Comparison of ENCODE assay signal across 32 cellular contexts in the genomic region with DNA sequence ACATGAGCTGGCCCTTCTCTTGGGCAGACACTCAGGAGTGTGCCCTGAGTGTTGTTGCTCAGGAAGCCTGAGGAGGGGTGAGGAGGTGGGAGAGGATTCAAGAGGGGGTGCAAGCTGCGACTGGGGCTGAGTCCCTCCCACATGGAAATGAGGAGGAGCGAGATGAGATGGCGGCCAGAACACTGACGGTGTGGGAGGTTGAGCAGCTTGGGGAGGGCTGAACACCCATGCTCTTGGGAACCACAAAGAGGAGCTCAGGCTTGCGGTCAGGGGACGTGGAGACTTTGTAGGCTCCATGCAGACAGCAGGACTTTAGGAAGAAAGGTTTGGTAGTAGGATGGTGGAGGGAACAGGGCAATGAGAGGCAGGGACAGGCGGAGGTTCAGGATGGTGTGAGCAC.
A peak's percentile ranks its signal among the peaks of the same experiment; 100 is the strongest.
DNase-seq lines count a peak whose midpoint lies in the region; ATAC-seq and TF ChIP-seq lines count a peak whose summit lies in the region.
"Had no signal": no experiment of that assay in that cellular context is flagged by ENCODE, and none has a peak within 500 bp of the region (broad histone marks: within the 10 kb centered on the region; RNA-seq: fewer than 3 reads in every experiment).

No MANE protein-coding gene starts in this region.

- H3K4me1 Mint-ChIP-seq in neural progenitor cell, result no peaks in the 10 kb centered on the region
- peaks cover 0 to 5% (median 0%) of the 10 kb centered on the region in 3 donors for H3K4me1 Mint-ChIP-seq in CD8-positive, alpha-beta memory T cell

- no peak overlapping the region for H3K4me3 Mint-ChIP-seq in neural progenitor cell
- no peak overlapping the region for H3K4me3 Mint-ChIP-seq in CD8-positive, alpha-beta memory T cell
- H3K4me3 Mint-ChIP-seq: activated naive CD4-positive, alpha-beta T cell treated with anti-CD3 and anti-CD28 coated beads, Interleukin-2, amount 10 ng/mL, durations not matched to agents 7 days and 5 days; IgD-negative memory B cell; natural killer cell treated with Interleukin-12 subunit alpha and Interleukin-12 subunit beta and Interleukin-15 and Interleukin-18, amount 100 ng/mL, for 72 hours had no signal

- CTCF ChIA-PET in CD8-positive, alpha-beta memory T cell (lab: Charles Lee), result no interaction called here

- no peak overlapping the region for H3K4me2 ChIP-seq in neural progenitor cell

- in situ Hi-C loops in transverse colon (cut with MboI; ENCODE audit: low pct_ligation_motif_present in 1 of 4, low pct_unique_long_range_greater_than_20kb in 1 of 4, low sequenced_read_pairs in 3 of 4), result no loop called here

- DNase-seq in activated CD8-positive, alpha-beta memory T cell treated with anti-CD3 and anti-CD28 coated beads for 24 hours, result peak; percentile 24
- no peak for DNase-seq in activated CD8-positive, alpha-beta memory T cell treated with anti-CD3 and anti-CD28 coated beads, Interleukin-2, amount 50 U/mL, for 4 hours
- peak in 4 of 7 donors; percentile 2 to 31 (median 6) for DNase-seq in adrenal gland
- DNase-seq in neural progenitor cell (ENCODE audit: low spot score), result no peak
- peak; percentile 3 for DNase-seq in transverse colon
- DNase-seq in activated effector memory CD4-positive, alpha-beta T cell treated with Interleukin-2 at 50 U/mL for 16 hours, result no peak
- DNase-seq in CD8-positive, alpha-beta memory T cell, result no peak
- DNase-seq: activated CD4-positive, alpha-beta T cell treated with anti-CD3 and anti-CD28 coated beads for 48 hours; activated naive CD4-positive, alpha-beta T cell treated with anti-CD3 and anti-CD28 coated beads, Interleukin-2, amount 10 ng/mL, durations not matched to agents 7 days and 5 days; C1 segment of cervical spinal cord; gastrocnemius medialis; hippocampal formation; left cardiac atrium; MV-4-11; NCI-H146; NCI-H2107; NCI-H446; NCI-H774; retina; small intestine; stimulated activated naive CD4-positive, alpha-beta T cell treated with Interleukin-2 at 50 U/mL for 16 hours; T-helper 9 cell had no signal

- H3K9ac ChIP-seq in neural progenitor cell, result no peak overlapping the region

- intact Hi-C loops in adrenal gland (cut with DNase I) (no loop called here), transverse colon (cut with DNase I; ENCODE audit: low total_unique reads) (no loop called here)

- no peak for ATAC-seq in HG02610 (IDR thresholded peaks at IDR 0.05; ENCODE audit: unreplicated experiment)
- ATAC-seq: gastrocnemius medialis, left cardiac atrium, mucosa of descending colon had no signal

- no peaks in the 10 kb centered on the region for H3F3A ChIP-seq in neural progenitor cell (ENCODE audit: low read depth)

- WGBS in adrenal gland, 4 donors, result 76 to 84% (median 83%) methylated on average over 7 of the region's 7 CpGs
- 69 to 100% methylated on average over 1 to 7 of the region's 7 CpGs for WGBS in transverse colon (ENCODE audit: low coverage in 1 of 2), 2 donors

- H3K27ac ChIP-seq in adrenal gland, result no peak overlapping the region
- H3K27ac ChIP-seq in neural progenitor cell, result no peak overlapping the region
- no peak overlapping the region for H3K27ac ChIP-seq in transverse colon
- H3K27ac ChIP-seq in CD8-positive, alpha-beta memory T cell (ENCODE audit: low read depth, low read length), result no peak overlapping the region
- H3K27ac ChIP-seq: 22Rv1, breast epithelium, gastrocnemius medialis, ovary, thoracic aorta, VCaP had no signal

- H2AFZ ChIP-seq in neural progenitor cell (replicated peaks), result peak overlapping the region; percentile 63

- TF ChIP-seq EP300 in transverse colon (IDR thresholded peaks at IDR 0.05; ENCODE audit: low read depth), result no peak

- no peaks in the 10 kb centered on the region for H3K36me3 ChIP-seq in adrenal gland (replicated peaks in 1 of 2)
- no peaks in the 10 kb centered on the region for H3K36me3 ChIP-seq in neural progenitor cell
- H3K36me3 ChIP-seq in transverse colon, result no peaks in the 10 kb centered on the region
- no peaks in the 10 kb centered on the region for H3K36me3 ChIP-seq in CD8-positive, alpha-beta memory T cell (ENCODE audit: insufficient read depth, low read length)
- H3K36me3 ChIP-seq: breast epithelium, gastrocnemius medialis, ovary, thoracic aorta had no signal

- no peak overlapping the region for H3K27ac Mint-ChIP-seq in neural progenitor cell
- no peak overlapping the region for H3K27ac Mint-ChIP-seq in CD8-positive, alpha-beta memory T cell
- H3K27ac Mint-ChIP-seq: activated naive CD4-positive, alpha-beta T cell treated with anti-CD3 and anti-CD28 coated beads, Interleukin-2, amount 10 ng/mL, durations not matched to agents 7 days and 5 days; natural killer cell treated with Interleukin-12 subunit alpha and Interleukin-12 subunit beta and Interleukin-15 and Interleukin-18, amount 100 ng/mL, for 72 hours had no signal

- H3K27me3 ChIP-seq in adrenal gland (no peaks in the 10 kb centered on the region), neural progenitor cell (no peaks in the 10 kb centered on the region), transverse colon (peaks cover 6% of the 10 kb centered on the region)
- no peaks in the 10 kb centered on the region for H3K27me3 ChIP-seq in CD8-positive, alpha-beta memory T cell (ENCODE audit: insufficient read depth, low read length, poor library complexity, severe bottlenecking)
- H3K27me3 ChIP-seq: gastrocnemius medialis, ovary had no signal

- no peaks in the 10 kb centered on the region for H3K9me3 ChIP-seq in adrenal gland (replicated peaks in 1 of 3)
- H3K9me3 ChIP-seq in neural progenitor cell (ENCODE audit: low read depth), result no peaks in the 10 kb centered on the region
- no peaks in the 10 kb centered on the region for H3K9me3 ChIP-seq in transverse colon
- no peaks in the 10 kb centered on the region for H3K9me3 ChIP-seq in CD8-positive, alpha-beta memory T cell (ENCODE audit: low read length)
- H3K9me3 ChIP-seq: breast epithelium, Caco-2, gastrocnemius medialis, mucosa of descending colon, ovary, thoracic aorta had no signal

- TF ChIP-seq POLR2A in adrenal gland (IDR thresholded peaks at IDR 0.05), result no peak
- TF ChIP-seq POLR2A in transverse colon (IDR thresholded peaks at IDR 0.05), result no peak

- no peak overlapping the region for H3K4me3 ChIP-seq in adrenal gland
- no peak overlapping the region for H3K4me3 ChIP-seq in neural progenitor cell
- H3K4me3 ChIP-seq in transverse colon, result no peak overlapping the region
- no peak overlapping the region for H3K4me3 ChIP-seq in CD8-positive, alpha-beta memory T cell (ENCODE audit: low read length)
- H3K4me3 ChIP-seq: breast epithelium, gastrocnemius medialis, mucosa of descending colon, ovary, thoracic aorta had no signal

- TF ChIP-seq CTCF in adrenal gland (IDR thresholded peaks at IDR 0.05), result no peak
- no peak for TF ChIP-seq CTCF in neural progenitor cell (IDR thresholded peaks at IDR 0.05)
- TF ChIP-seq CTCF in transverse colon (IDR thresholded peaks at IDR 0.05), result no peak

- no peaks in the 10 kb centered on the region for H3K36me3 Mint-ChIP-seq in neural progenitor cell
- no peaks in the 10 kb centered on the region for H3K36me3 Mint-ChIP-seq in CD8-positive, alpha-beta memory T cell
- H3K36me3 Mint-ChIP-seq: activated naive CD4-positive, alpha-beta T cell treated with anti-CD3 and anti-CD28 coated beads, Interleukin-2, amount 10 ng/mL, durations not matched to agents 7 days and 5 days; IgD-negative memory B cell; natural killer cell treated with Interleukin-12 subunit alpha and Interleukin-12 subunit beta and Interleukin-15 and Interleukin-18, amount 100 ng/mL, for 72 hours had no signal

- no peaks in the 10 kb centered on the region for H3K9me3 Mint-ChIP-seq in neural progenitor cell
- no peaks in the 10 kb centered on the region for H3K9me3 Mint-ChIP-seq in CD8-positive, alpha-beta memory T cell
- H3K9me3 Mint-ChIP-seq: activated naive CD4-positive, alpha-beta T cell treated with anti-CD3 and anti-CD28 coated beads, Interleukin-2, amount 10 ng/mL, durations not matched to agents 7 days and 5 days; IgD-negative memory B cell; natural killer cell treated with Interleukin-12 subunit alpha and Interleukin-12 subunit beta and Interleukin-15 and Interleukin-18, amount 100 ng/mL, for 72 hours had no signal

- POLR2A ChIA-PET in CD8-positive, alpha-beta memory T cell (lab: Charles Lee), result no interaction called here

- peaks cover 5% of the 10 kb centered on the region for H3K27me3 Mint-ChIP-seq in neural progenitor cell (ENCODE audit: insufficient read depth, low read depth)
- peaks cover 3% of the 10 kb centered on the region in 2 donors for H3K27me3 Mint-ChIP-seq in CD8-positive, alpha-beta memory T cell
- H3K27me3 Mint-ChIP-seq: IgD-negative memory B cell had no signal

- H3K4me1 ChIP-seq in adrenal gland (replicated peaks in 1 of 2) (no peaks in the 10 kb centered on the region), neural progenitor cell (no peaks in the 10 kb centered on the region), transverse colon (no peaks in the 10 kb centered on the region)
- H3K4me1 ChIP-seq in CD8-positive, alpha-beta memory T cell (ENCODE audit: insufficient read depth, low read length), result no peaks in the 10 kb centered on the region
- H3K4me1 ChIP-seq: breast epithelium, Caco-2, gastrocnemius medialis had no signal

- no peaks in the 10 kb centered on the region for H4K20me1 ChIP-seq in neural progenitor cell (ENCODE audit: low read depth)

- no peaks in the 10 kb centered on the region for H3K79me2 ChIP-seq in neural progenitor cell (ENCODE audit: low read depth)

Comparison
In these comparisons a context has a peak if more than half of its experiments do, and no peak if none do; other contexts are left out.
1. DNase-seq: peak in activated CD8-positive, alpha-beta memory T cell treated with anti-CD3 and anti-CD28 coated beads for 24 hours (single experiment), adrenal gland (4 of 7) and transverse colon (single experiment); none in activated CD8-positive, alpha-beta memory T cell treated with anti-CD3 and anti-CD28 coated beads, Interleukin-2, amount 50 U/mL, for 4 hours (single experiment), neural progenitor cell (single experiment), activated effector memory CD4-positive, alpha-beta T cell treated with Interleukin-2 at 50 U/mL for 16 hours (single experiment) and CD8-positive, alpha-beta memory T cell (0 of 5).